ENCODE assay signal across 10 cellular contexts in genomic region chr4:77801260-77801608, GRCh38. TPM values are rescaled to one million over a fixed set of nuclear protein-coding genes. Genes with fewer than 3 reads are reported as not detected.
DNase-seq lines count a peak whose midpoint lies in the region; ATAC-seq and TF ChIP-seq lines count a peak whose summit lies in the region.
"Had no signal": no experiment of that assay in that cellular context is flagged by ENCODE, and none has a peak within 500 bp of the region (broad histone marks: within the 10 kb centered on the region; RNA-seq: fewer than 3 reads in every experiment).

No MANE protein-coding gene starts in this region.

- H3K4me1 ChIP-seq in left ventricle myocardium inferior (peaks cover 64% of the 10 kb centered on the region), right lobe of liver (peaks cover 0 to 18% (median 9%) of the 10 kb centered on the region in 4 donors), urinary bladder (ENCODE audit: insufficient read depth) (peaks cover 3% of the 10 kb centered on the region)

- H3K9me3 ChIP-seq in left ventricle myocardium inferior (replicated peaks) = no peaks in the 10 kb centered on the region
- H3K9me3 ChIP-seq in right lobe of liver = no peaks in the 10 kb centered on the region
- H3K9me3 ChIP-seq: colonic mucosa, suprapubic skin had no signal

- peaks cover 7% of the 10 kb centered on the region for H3K9me3 Mint-ChIP-seq in activated CD4-positive, alpha-beta memory T cell treated with anti-CD3 and anti-CD28 coated beads, Interleukin-2, amount 10 ng/mL, durations not matched to agents 7 days and 5 days

- CTCF ChIA-PET in activated CD4-positive, alpha-beta memory T cell treated with anti-CD3 and anti-CD28 coated beads, Interleukin-2, amount 10 ng/mL, durations not matched to agents 7 days and 5 days (lab: Charles Lee) = interaction anchor here (0.6 to 3.0 kb wide), 5 partner anchors 13 to 300 kb away, joined by 3 to 15 read pairs (median 5); partner anchors contain the start of gene MRPL1

- intact Hi-C loops in left ventricle myocardium inferior (cut with micrococcal nuclease) (no loop called here), Right ventricle myocardium inferior (cut with DNase I) (no loop called here), right lobe of liver (cut with DNase I) (no loop called here)

- H3K36me3 Mint-ChIP-seq in activated CD4-positive, alpha-beta memory T cell treated with anti-CD3 and anti-CD28 coated beads, Interleukin-2, amount 10 ng/mL, durations not matched to agents 7 days and 5 days (ENCODE audit: low read depth) = peaks cover 26% of the 10 kb centered on the region

- H3K27ac Mint-ChIP-seq in activated CD4-positive, alpha-beta memory T cell treated with anti-CD3 and anti-CD28 coated beads, Interleukin-2, amount 10 ng/mL, durations not matched to agents 7 days and 5 days = peak overlapping the region; percentile 79

- H3K27me3 Mint-ChIP-seq in activated CD4-positive, alpha-beta memory T cell treated with anti-CD3 and anti-CD28 coated beads, Interleukin-2, amount 10 ng/mL, durations not matched to agents 7 days and 5 days = no peaks in the 10 kb centered on the region

- POLR2A ChIA-PET in activated CD4-positive, alpha-beta memory T cell treated with anti-CD3 and anti-CD28 coated beads, Interleukin-2, amount 10 ng/mL, durations not matched to agents 7 days and 5 days (lab: Charles Lee) = interaction anchor here (1.1 to 3.9 kb wide), 11 partner anchors 9 to 60 kb away, joined by 3 to 61 read pairs (median 4); partner anchors contain the start of genes CNOT6L and MRPL1

- H3K36me3 ChIP-seq in left ventricle myocardium inferior (no peaks in the 10 kb centered on the region), right lobe of liver (no peaks in the 10 kb centered on the region), urinary bladder (ENCODE audit: insufficient read depth) (no peaks in the 10 kb centered on the region)
- H3K36me3 ChIP-seq: colonic mucosa, suprapubic skin had no signal

- H3K27me3 ChIP-seq in left ventricle myocardium inferior (ENCODE audit: low read depth) (no peaks in the 10 kb centered on the region), right lobe of liver (no peaks in the 10 kb centered on the region)
- H3K27me3 ChIP-seq: colonic mucosa, suprapubic skin had no signal

- no peak for ATAC-seq in Right ventricle myocardium inferior
- ATAC-seq in right lobe of liver = peak in 3 of 4 donors; percentile 32 to 49 (median 33)

- WGBS in right lobe of liver (ENCODE audit: insufficient coverage, low coverage, low lambda C conversion rate, missing lambda C conversion rate) = 18% methylated on average over 1 of the region's 1 CpG
- WGBS in urinary bladder = 67% methylated on average over 1 of the region's 1 CpG

- H3K27ac ChIP-seq in left ventricle myocardium inferior (replicated peaks) (peak overlapping the region; percentile 75), right lobe of liver (peak overlapping the region in 2 of 3 donors; percentile 1 to 9), urinary bladder (ENCODE audit: low read depth) (peak overlapping the region; percentile 67)
- H3K27ac ChIP-seq: colonic mucosa, suprapubic skin had no signal

- TF ChIP-seq CTCF in left ventricle myocardium inferior (IDR thresholded peaks at IDR 0.05; ENCODE audit: borderline replicate concordance) (no peak), right lobe of liver (IDR thresholded peaks at IDR 0.05) (no peak)

- H3K4me1 Mint-ChIP-seq in activated CD4-positive, alpha-beta memory T cell treated with anti-CD3 and anti-CD28 coated beads, Interleukin-2, amount 10 ng/mL, durations not matched to agents 7 days and 5 days = peaks cover 56% of the 10 kb centered on the region

- H3K4me3 ChIP-seq in left ventricle myocardium inferior (peak overlapping the region; percentile 24), right lobe of liver (no peak overlapping the region), urinary bladder (ENCODE audit: low read depth, low read length) (no peak overlapping the region)
- H3K4me3 ChIP-seq: colonic mucosa, suprapubic skin had no signal

- H3K4me3 Mint-ChIP-seq in activated CD4-positive, alpha-beta memory T cell treated with anti-CD3 and anti-CD28 coated beads, Interleukin-2, amount 10 ng/mL, durations not matched to agents 7 days and 5 days = peak overlapping the region; percentile 61

- DNase-seq in left ventricle myocardium inferior = no peak
- DNase-seq in Right ventricle myocardium inferior (ENCODE audit: missing footprints) = no peak
- DNase-seq in activated CD4-positive, alpha-beta memory T cell treated with anti-CD3 and anti-CD28 coated beads, Interleukin-2, amount 10 ng/mL, durations not matched to agents 7 days and 5 days = no peak
- DNase-seq in right lobe of liver = no peak
- DNase-seq in AG08396 (ENCODE audit: low spot score) = no peak
- DNase-seq in inferior parietal cortex (ENCODE audit: extremely low spot score) = no peak
- no peak for DNase-seq in DMS153 (lab: John Stamatoyannopoulos, UW)
- DNase-seq: colonic mucosa had no signal

- TF ChIP-seq POLR2A in right lobe of liver (IDR thresholded peaks at IDR 0.05) = no peak

RNA-seq across cellular contexts. Expression of gene CNOT6L, which starts 17.9 kb away (rescaled TPM):
- total RNA-seq in left ventricle myocardium inferior (21.8 TPM), Right ventricle myocardium inferior (26.3 TPM), right lobe of liver (10 to 100 TPM in 5 of 6 experiments, 1 to 10 TPM in 1; 9.1 to 38.1 (median 25.0) TPM), urinary bladder (51.7 TPM)
- total RNA-seq in activated CD4-positive, alpha-beta memory T cell treated with anti-CD3 and anti-CD28 coated beads, Interleukin-2, amount 10 ng/mL, durations not matched to agents 7 days and 5 days = 100 to 1,000 TPM; 119 to 122 TPM
- polyA plus RNA-seq in urinary bladder = 11.8 TPM

Comparison
In these comparisons a context has a peak if more than half of its experiments do, and no peak if none do; other contexts are left out.
1. H3K27ac ChIP-seq: peak in every context shown above with its lines; median percentile 75 in left ventricle myocardium inferior; 67 in urinary bladder; 5 in right lobe of liver.